27 cellular contexts compared by ENCODE assay signal in genomic region chr9:89844535-89844934, GRCh38.
DNase-seq lines count a peak whose midpoint lies in the region; ATAC-seq and TF ChIP-seq lines count a peak whose summit lies in the region.
"Had no signal": no experiment of that assay in that cellular context is flagged by ENCODE, and none has a peak within 500 bp of the region (broad histone marks: within the 10 kb centered on the region; RNA-seq: fewer than 3 reads in every experiment).

No MANE protein-coding gene starts in this region.

- H3K27ac Mint-ChIP-seq in endodermal cell, result no peak overlapping the region
- no peak overlapping the region for H3K27ac Mint-ChIP-seq in activated T-cell treated with anti-CD3 and anti-CD28 coated beads, Interleukin-2, amount 50 U/mL, for 24 hours
- H3K27ac Mint-ChIP-seq: activated CD4-positive, alpha-beta T cell treated with anti-CD3 and anti-CD28 coated beads, Interleukin-2, amount 10 ng/mL, durations not matched to agents 7 days and 5 days; GM23338; naive thymus-derived CD8-positive, alpha-beta T cell; T-helper 1 cell treated with Interleukin-12 subunit alpha and Interleukin-12 subunit beta and Interleukin-4 antibody, amounts not matched to agents 30 μg/mL and 1 μg/mL, for 36 hours had no signal

- peaks cover 20% of the 10 kb centered on the region for H3K4me1 Mint-ChIP-seq in endodermal cell
- no peaks in the 10 kb centered on the region for H3K4me1 Mint-ChIP-seq in activated T-cell treated with anti-CD3 and anti-CD28 coated beads, Interleukin-2, amount 50 U/mL, for 24 hours (ENCODE audit: low read depth)
- H3K4me1 Mint-ChIP-seq: activated CD4-positive, alpha-beta T cell treated with anti-CD3 and anti-CD28 coated beads, Interleukin-2, amount 10 ng/mL, durations not matched to agents 7 days and 5 days had no signal

- peak; percentile 12 for DNase-seq in SIG-M5 treated with dmso at 0.1 percent for 504 hours (lab: John Stamatoyannopoulos, UW; ENCODE audit: unreplicated experiment)
- DNase-seq in SIG-M5 (lab: John Stamatoyannopoulos, UW), result no peak
- DNase-seq in NCI-H2029 (lab: John Stamatoyannopoulos, UW), result peak; percentile 93
- peak; percentile 19 for DNase-seq in endodermal cell
- peak; percentile 35 for DNase-seq in spleen
- no peak for DNase-seq in activated T-cell treated with anti-CD3 and anti-CD28 coated beads, Interleukin-2, amount 50 U/mL, for 24 hours
- DNase-seq in kidney glomerular epithelial cell (lab: John Stamatoyannopoulos, UW), result no peak
- DNase-seq: activated CD4-positive, alpha-beta T cell treated with anti-CD3 and anti-CD28 coated beads, Interleukin-2, amount 10 ng/mL, durations not matched to agents 7 days and 5 days; activated effector memory CD4-positive, alpha-beta T cell treated with Interleukin-2 at 50 U/mL for 16 hours; BE2C; COR-L47; effector CD8-positive, alpha-beta T cell; EL; foreskin melanocyte; hippocampal formation; Karpas-422; naive thymus-derived CD8-positive, alpha-beta T cell; ovary; right cardiac atrium; stimulated activated CD4-positive, alpha-beta T cell treated with anti-CD3 and anti-CD28 coated beads, Interleukin-15, amount 100 ng/mL, for 24 hours; WERI-Rb-1 had no signal

- H3K36me3 Mint-ChIP-seq in endodermal cell (ENCODE audit: low read depth), result no peaks in the 10 kb centered on the region
- H3K36me3 Mint-ChIP-seq in activated T-cell treated with anti-CD3 and anti-CD28 coated beads, Interleukin-2, amount 50 U/mL, for 24 hours (ENCODE audit: low read depth), result no peaks in the 10 kb centered on the region
- H3K36me3 Mint-ChIP-seq: brain; naive thymus-derived CD8-positive, alpha-beta T cell had no signal

- ATAC-seq in HG02678 (IDR thresholded peaks at IDR 0.05; ENCODE audit: unreplicated experiment), result no peak
- ATAC-seq: GM23338; naive thymus-derived CD8-positive, alpha-beta T cell; Panc1; right cardiac atrium had no signal

- H3K27ac ChIP-seq in endodermal cell (ENCODE audit: low read depth, low read length), result no peak overlapping the region
- H3K27ac ChIP-seq in spleen, result no peak overlapping the region
- H3K27ac ChIP-seq: ovary, SJSA1, WERI-Rb-1 had no signal

- no peak overlapping the region for H3K4me3 Mint-ChIP-seq in endodermal cell
- no peak overlapping the region for H3K4me3 Mint-ChIP-seq in activated T-cell treated with anti-CD3 and anti-CD28 coated beads, Interleukin-2, amount 50 U/mL, for 24 hours
- H3K4me3 Mint-ChIP-seq: activated CD4-positive, alpha-beta T cell treated with anti-CD3 and anti-CD28 coated beads, Interleukin-2, amount 10 ng/mL, durations not matched to agents 7 days and 5 days; brain; GM23338; naive thymus-derived CD8-positive, alpha-beta T cell; T-helper 1 cell treated with Interleukin-12 subunit alpha and Interleukin-12 subunit beta and Interleukin-4 antibody, amounts not matched to agents 30 μg/mL and 1 μg/mL, for 36 hours had no signal

- H3K4me1 ChIP-seq in endodermal cell (ENCODE audit: control insufficient read depth, insufficient read depth, low read length) (no peaks in the 10 kb centered on the region), spleen (peaks cover 5 to 22% (median 12%) of the 10 kb centered on the region in 6 donors)
- H3K4me1 ChIP-seq: BE2C, SJSA1 had no signal

- H3K9me3 Mint-ChIP-seq in endodermal cell, result no peaks in the 10 kb centered on the region
- H3K9me3 Mint-ChIP-seq in activated T-cell treated with anti-CD3 and anti-CD28 coated beads, Interleukin-2, amount 50 U/mL, for 24 hours, result no peaks in the 10 kb centered on the region
- H3K9me3 Mint-ChIP-seq: activated CD4-positive, alpha-beta T cell treated with anti-CD3 and anti-CD28 coated beads, Interleukin-2, amount 10 ng/mL, durations not matched to agents 7 days and 5 days; GM23338; naive thymus-derived CD8-positive, alpha-beta T cell; T-helper 1 cell treated with Interleukin-12 subunit alpha and Interleukin-12 subunit beta and Interleukin-4 antibody, amounts not matched to agents 30 μg/mL and 1 μg/mL, for 36 hours had no signal

- no peak for TF ChIP-seq POLR2A in spleen (IDR thresholded peaks at IDR 0.05)

- no peak overlapping the region for H3K4me3 ChIP-seq in endodermal cell (ENCODE audit: low read length)
- no peak overlapping the region for H3K4me3 ChIP-seq in spleen
- H3K4me3 ChIP-seq: GM23338, ovary, SJSA1 had no signal

- 98 to 100% methylated on average over 2 to 6 of the region's 6 CpGs for WGBS in endodermal cell (ENCODE audit: insufficient coverage in 1 of 2, insufficient read length in 1 of 2), 2 experiments
- 88 to 94% (median 92%) methylated on average over 6 of the region's 6 CpGs for WGBS in spleen, 5 donors

- H3K36me3 ChIP-seq in endodermal cell (ENCODE audit: control insufficient read depth, insufficient read depth, low read length) (no peaks in the 10 kb centered on the region), spleen (no peaks in the 10 kb centered on the region)
- H3K36me3 ChIP-seq: BE2C, ovary, SJSA1, WERI-Rb-1 had no signal

- intact Hi-C loops in spleen (cut with DNase I; ENCODE audit: low total_unique reads), result no loop called here

- H3K27me3 ChIP-seq in endodermal cell (ENCODE audit: control insufficient read depth, insufficient read depth, low read length, poor library complexity, severe bottlenecking) (no peaks in the 10 kb centered on the region), spleen (replicated peaks in 1 of 7) (peaks cover 0 to 15% (median 0%) of the 10 kb centered on the region in 7 donors)
- H3K27me3 ChIP-seq: BE2C, ovary, SJSA1 had no signal

- no peak for TF ChIP-seq CTCF in endodermal cell (conservative IDR thresholded peaks at IDR 0.05)
- TF ChIP-seq CTCF in spleen (IDR thresholded peaks at IDR 0.05 in 8 of 11, conservative IDR thresholded peaks at IDR 0.05 in 3 of 11), result no peak

- no peaks in the 10 kb centered on the region for H3K27me3 Mint-ChIP-seq in endodermal cell (ENCODE audit: insufficient read depth)
- H3K27me3 Mint-ChIP-seq in activated T-cell treated with anti-CD3 and anti-CD28 coated beads, Interleukin-2, amount 50 U/mL, for 24 hours, result no peaks in the 10 kb centered on the region

- H3K9me3 ChIP-seq in endodermal cell (ENCODE audit: control insufficient read depth, low read length) (no peaks in the 10 kb centered on the region), spleen (no peaks in the 10 kb centered on the region)
- H3K9me3 ChIP-seq: BE2C, ovary, SJSA1 had no signal

- H3K9ac ChIP-seq in endodermal cell (ENCODE audit: extremely low read depth, low read length, poor library complexity, severe bottlenecking), result no peak overlapping the region

Comparison
In these comparisons a context has a peak if more than half of its experiments do, and no peak if none do; other contexts are left out.
1. DNase-seq: peak in SIG-M5 treated with dmso at 0.1 percent for 504 hours (single experiment), NCI-H2029 (single experiment), endodermal cell (single experiment) and spleen (single experiment); none in SIG-M5 (single experiment), activated T-cell treated with anti-CD3 and anti-CD28 coated beads, Interleukin-2, amount 50 U/mL, for 24 hours (single experiment) and kidney glomerular epithelial cell (single experiment).